ENCODE assay signal across 16 cellular contexts in the genomic region with DNA sequence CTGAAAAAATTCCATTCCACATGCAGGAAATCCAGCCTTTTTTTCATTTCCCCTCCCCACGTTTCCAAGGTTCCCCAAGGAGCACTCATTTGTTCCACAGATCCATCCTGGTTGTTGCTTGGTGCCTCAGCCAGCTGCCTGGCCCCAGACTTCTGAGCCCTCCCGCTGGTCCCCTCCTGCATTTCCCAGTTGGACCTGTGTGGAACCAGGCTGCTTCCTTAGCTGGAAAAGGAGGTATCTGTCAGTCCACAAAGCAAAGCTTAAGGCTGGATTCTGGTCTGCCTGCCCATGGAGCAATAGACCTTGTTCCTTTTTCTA. TPM values are rescaled to one million over a fixed set of nuclear protein-coding genes. Genes with fewer than 3 reads are reported as not detected.
A peak's percentile ranks its signal among the peaks of the same experiment; 100 is the strongest.
DNase-seq lines count a peak whose midpoint lies in the region; ATAC-seq and TF ChIP-seq lines count a peak whose summit lies in the region.
"Had no signal": no experiment of that assay in that cellular context is flagged by ENCODE, and none has a peak within 500 bp of the region (broad histone marks: within the 10 kb centered on the region; RNA-seq: fewer than 3 reads in every experiment).

No MANE protein-coding gene starts in this region.

- H3K9ac ChIP-seq in HUES48 (ENCODE audit: low read depth, low read length): no peak overlapping the region
- no peak overlapping the region for H3K9ac ChIP-seq in skeletal muscle tissue (ENCODE audit: low read depth in 1 of 3, low read length in 3 of 3)
- H3K9ac ChIP-seq: KMS-11 had no signal

- H3K4me3 Mint-ChIP-seq in natural killer cell: no peak overlapping the region

- peaks cover 0 to 4% of the 10 kb centered on the region in 2 donors for H3K27me3 Mint-ChIP-seq in natural killer cell (ENCODE audit: low read depth in 2 of 2)

- H3K4me3 ChIP-seq in HUES48 (ENCODE audit: low read depth, low read length) (no peak overlapping the region), skeletal muscle tissue (ENCODE audit: low read length in 3 of 3) (no peak overlapping the region)

- H3K27ac ChIP-seq in HUES48 (ENCODE audit: low read depth, low read length): peak overlapping the region; percentile 31
- peak overlapping the region; percentile 14 for H3K27ac ChIP-seq in skeletal muscle tissue (ENCODE audit: low read depth, low read length)
- H3K27ac ChIP-seq: KMS-11 had no signal

- H3K4me1 ChIP-seq in HUES48 (ENCODE audit: control insufficient read depth, insufficient read depth, low read length) (peaks cover 38% of the 10 kb centered on the region), skeletal muscle tissue (ENCODE audit: control insufficient read depth in 3 of 3, insufficient read depth in 3 of 3, low read length in 3 of 3) (peaks cover 15 to 40% (median 31%) of the 10 kb centered on the region in 3 donors)

- TF ChIP-seq CTCF in natural killer cell (IDR thresholded peaks at IDR 0.05): no peak

- no peaks in the 10 kb centered on the region for H3K27me3 ChIP-seq in HUES48 (ENCODE audit: control insufficient read depth, insufficient read depth, low read length)
- no peaks in the 10 kb centered on the region for H3K27me3 ChIP-seq in skeletal muscle tissue (ENCODE audit: control insufficient read depth in 3 of 3, insufficient read depth in 3 of 3, low read length in 3 of 3)

- H3K36me3 ChIP-seq in HUES48 (ENCODE audit: control insufficient read depth, insufficient read depth, low read length) (no peaks in the 10 kb centered on the region), skeletal muscle tissue (ENCODE audit: control insufficient read depth in 3 of 3, insufficient read depth in 3 of 3, low read length in 3 of 3) (no peaks in the 10 kb centered on the region)

- H3K9me3 Mint-ChIP-seq in natural killer cell: no peaks in the 10 kb centered on the region

- no peaks in the 10 kb centered on the region for H3K36me3 Mint-ChIP-seq in natural killer cell

- intact Hi-C loops in natural killer cell (cut with micrococcal nuclease): no loop called here

- no peaks in the 10 kb centered on the region for H3K9me3 ChIP-seq in HUES48 (ENCODE audit: control insufficient read depth, insufficient read depth, low read length)
- H3K9me3 ChIP-seq in skeletal muscle tissue (ENCODE audit: control insufficient read depth in 3 of 3, low read length in 3 of 3): no peaks in the 10 kb centered on the region

- no peaks in the 10 kb centered on the region for H3K4me1 Mint-ChIP-seq in natural killer cell

- ATAC-seq in natural killer cell: no peak
- ATAC-seq: Panc1 had no signal

- DNase-seq in dermis blood vessel endothelial cell (peak; percentile 68), lung microvascular endothelial cell (ENCODE audit: low read depth in 2 of 2) (peak; percentile 36 to 53), RPMI8226 (no peak), NCI-H526 (lab: John Stamatoyannopoulos, UW) (no peak), natural killer cell (no peak)
- DNase-seq: AML-193, DMS79 treated with DMSO at 0.1 percent for 48 hours, H7, NCI-H1417 treated with DMSO at 0.1 percent for 48 hours, NCI-H1930, NCI-H226, NCI-H524 had no signal

- H3K27ac Mint-ChIP-seq in natural killer cell: no peak overlapping the region

RNA-seq across cellular contexts. Expression of a gene that starts 44.8 kb away (rescaled TPM):
- 12.3 and 14.9 TPM in 2 replicates for total RNA-seq in dermis blood vessel endothelial cell
- 5.8 and 7.6 TPM in 2 replicates for total RNA-seq in lung microvascular endothelial cell
- 37.6 TPM for total RNA-seq in skeletal muscle tissue
- not detected for total RNA-seq in natural killer cell

Comparison
In these comparisons a context has a peak if more than half of its experiments do, and no peak if none do; other contexts are left out.
1. DNase-seq: peak in dermis blood vessel endothelial cell (single experiment) and lung microvascular endothelial cell (2 of 2); none in RPMI8226 (single experiment), NCI-H526 (0 of 2) and natural killer cell (single experiment).